Comparison of ENCODE assay signal across 8 cellular contexts in genomic region chr11:86192858-86193257, GRCh38. TPM values are rescaled to one million over a fixed set of nuclear protein-coding genes. Genes with fewer than 3 reads are reported as not detected.
DNase-seq lines count a peak whose midpoint lies in the region; ATAC-seq and TF ChIP-seq lines count a peak whose summit lies in the region.

No MANE protein-coding gene starts in this region.

- DNase-seq in NCI-H82 (lab: John Stamatoyannopoulos, UW) (peak; percentile 8), NCI-H82 treated with DMSO at 0.1 percent for 48 hours (lab: John Stamatoyannopoulos, UW; ENCODE audit: unreplicated experiment) (no peak), osteoblast (ENCODE audit: insufficient read length, low spot score, missing footprints) (no peak), type B pancreatic cell (ENCODE audit: extremely low spot score, unreplicated experiment) (no peak), KG1 (lab: John Stamatoyannopoulos, UW) (no peak)
- no peak for DNase-seq in effector CD4-positive, alpha-beta T cell

- TF ChIP-seq CTCF in osteoblast (IDR thresholded peaks at IDR 0.05; ENCODE audit: extremely low read depth, low read depth, low read length), result no peak
- no peak for TF ChIP-seq CTCF in type B pancreatic cell (conservative IDR thresholded peaks at IDR 0.05)

- H3K27me3 ChIP-seq in osteoblast (ENCODE audit: insufficient read depth, low read length), result no peaks in the 10 kb centered on the region

- no peaks in the 10 kb centered on the region for H3K9me3 ChIP-seq in osteoblast (ENCODE audit: low read depth, low read length)

- H3K9me3 Mint-ChIP-seq in IgD-negative memory B cell, result peaks cover 0 to 2% (median 0%) of the 10 kb centered on the region in 3 donors
- H3K9me3 Mint-ChIP-seq in activated T-helper 17 cell treated with anti-CD3 and anti-CD28 coated beads, Interleukin-2, amount 50 U/mL, for 72 hours, result no peaks in the 10 kb centered on the region
- no peaks in the 10 kb centered on the region for H3K9me3 Mint-ChIP-seq in type B pancreatic cell

- no peaks in the 10 kb centered on the region for H3K79me2 ChIP-seq in osteoblast (ENCODE audit: insufficient read depth, low read length)

- H3K36me3 Mint-ChIP-seq in IgD-negative memory B cell, result peaks cover 5% of the 10 kb centered on the region
- H3K36me3 Mint-ChIP-seq in activated T-helper 17 cell treated with anti-CD3 and anti-CD28 coated beads, Interleukin-2, amount 50 U/mL, for 72 hours (ENCODE audit: low read depth), result no peaks in the 10 kb centered on the region
- H3K36me3 Mint-ChIP-seq in type B pancreatic cell, result no peaks in the 10 kb centered on the region

- H3K27ac Mint-ChIP-seq in IgD-negative memory B cell, result peak overlapping the region; percentile 51 to 91 (median 71)
- peak overlapping the region; percentile 79 for H3K27ac Mint-ChIP-seq in activated T-helper 17 cell treated with anti-CD3 and anti-CD28 coated beads, Interleukin-2, amount 50 U/mL, for 72 hours
- H3K27ac Mint-ChIP-seq in type B pancreatic cell, result no peak overlapping the region

- H3K4me3 Mint-ChIP-seq in IgD-negative memory B cell (peak overlapping the region in 3 of 4 donors; percentile 48 to 93 (median 90)), type B pancreatic cell (no peak overlapping the region)
- peak overlapping the region; percentile 85 for H3K4me3 Mint-ChIP-seq in activated T-helper 17 cell treated with anti-CD3 and anti-CD28 coated beads, Interleukin-2, amount 50 U/mL, for 72 hours

- H3K27me3 Mint-ChIP-seq in IgD-negative memory B cell, result no peaks in the 10 kb centered on the region
- H3K27me3 Mint-ChIP-seq in activated T-helper 17 cell treated with anti-CD3 and anti-CD28 coated beads, Interleukin-2, amount 50 U/mL, for 72 hours, result no peaks in the 10 kb centered on the region
- peaks cover 5% of the 10 kb centered on the region for H3K27me3 Mint-ChIP-seq in type B pancreatic cell

- H2AFZ ChIP-seq in osteoblast (ENCODE audit: low read length), result peak overlapping the region; percentile 79

- H3K4me3 ChIP-seq in osteoblast (ENCODE audit: insufficient read depth, low read length), result no peak overlapping the region

- peak overlapping the region; percentile 70 for H3K4me2 ChIP-seq in osteoblast (ENCODE audit: insufficient read depth, low read length)

- ATAC-seq in activated T-helper 17 cell treated with anti-CD3 and anti-CD28 coated beads, Interleukin-2, amount 50 U/mL, for 72 hours (replicated peaks), result no peak

- peaks cover 16 to 20% (median 18%) of the 10 kb centered on the region in 3 donors for H3K4me1 Mint-ChIP-seq in IgD-negative memory B cell
- peaks cover 14% of the 10 kb centered on the region for H3K4me1 Mint-ChIP-seq in activated T-helper 17 cell treated with anti-CD3 and anti-CD28 coated beads, Interleukin-2, amount 50 U/mL, for 72 hours
- peaks cover 12% of the 10 kb centered on the region for H3K4me1 Mint-ChIP-seq in type B pancreatic cell (ENCODE audit: unreplicated experiment)

- no peaks in the 10 kb centered on the region for H3K36me3 ChIP-seq in osteoblast (ENCODE audit: insufficient read depth, low read length)

- no peak overlapping the region for H3K27ac ChIP-seq in osteoblast (ENCODE audit: low read depth, low read length)

- no peaks in the 10 kb centered on the region for H4K20me1 ChIP-seq in osteoblast (ENCODE audit: insufficient read depth, low read length)

- peaks cover 12% of the 10 kb centered on the region for H3K4me1 ChIP-seq in osteoblast (ENCODE audit: insufficient read depth, low read length)

RNA-seq across cellular contexts. Expression of gene EED, which starts 51.7 kb away (rescaled TPM):
- 20.2 TPM for polyA plus RNA-seq in IgD-negative memory B cell
- 10 to 100 TPM; 78.2 to 89.2 TPM for total RNA-seq in activated T-helper 17 cell treated with anti-CD3 and anti-CD28 coated beads, Interleukin-2, amount 50 U/mL, for 72 hours
- total RNA-seq in osteoblast (12.3 and 17.7 TPM in 2 replicates), type B pancreatic cell (ENCODE audit: low replicate concordance) (35.3 and 44.7 TPM in 2 replicates)
